Comparison of ENCODE assay signal across 16 cellular contexts in the genomic region with DNA sequence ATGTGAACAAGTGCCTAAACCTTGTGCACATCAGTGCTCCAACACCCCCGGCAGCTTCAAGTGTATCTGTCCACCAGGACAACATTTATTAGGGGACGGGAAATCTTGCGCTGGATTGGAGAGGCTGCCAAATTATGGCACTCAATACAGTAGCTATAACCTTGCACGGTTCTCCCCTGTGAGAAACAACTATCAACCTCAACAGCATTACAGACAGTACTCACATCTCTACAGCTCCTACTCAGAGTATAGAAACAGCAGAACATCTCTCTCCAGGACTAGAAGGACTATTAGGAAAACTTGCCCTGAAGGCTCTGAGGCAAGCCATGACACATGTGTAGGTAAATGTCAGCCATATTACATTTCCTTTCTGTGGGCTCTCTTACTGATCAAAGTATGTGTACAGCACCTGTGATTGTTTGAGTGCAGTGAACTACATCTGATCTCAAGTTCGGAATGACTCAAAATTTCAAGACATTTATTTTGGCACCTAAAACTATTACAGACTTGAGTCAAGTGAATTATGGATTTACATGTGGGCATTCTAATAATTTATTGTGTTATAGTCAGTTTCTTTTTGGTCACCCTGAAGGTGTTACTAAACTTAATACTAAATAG.
DNase-seq lines count a peak whose midpoint lies in the region; ATAC-seq and TF ChIP-seq lines count a peak whose summit lies in the region.
"Had no signal": no experiment of that assay in that cellular context is flagged by ENCODE, and none has a peak within 500 bp of the region (broad histone marks: within the 10 kb centered on the region; RNA-seq: fewer than 3 reads in every experiment).

No MANE protein-coding gene starts in this region.

- H3K4me1 Mint-ChIP-seq in stimulated activated memory B cell treated with anti-CD40 and anti-IgM and Interleukin-4, amounts not matched to agents 10 μg/mL and 1 μg/mL and 100 μg/mL, for 72 hours: peaks cover 26% of the 10 kb centered on the region
- H3K4me1 Mint-ChIP-seq in nephron progenitor cell: no peaks in the 10 kb centered on the region
- H3K4me1 Mint-ChIP-seq: activated T-helper 17 cell treated with anti-CD3 and anti-CD28 coated beads, Interleukin-2, amount 50 U/mL, for 72 hours had no signal

- peak overlapping the region; percentile 9 for H3K4me3 ChIP-seq in right cardiac atrium (ENCODE audit: low read length)
- no peak overlapping the region for H3K4me3 ChIP-seq in left ventricle myocardium inferior
- H3K4me3 ChIP-seq in adipocyte (ENCODE audit: low read length): no peak overlapping the region

- no peak overlapping the region for H3K4me3 Mint-ChIP-seq in stimulated activated memory B cell treated with anti-CD40 and anti-IgM and Interleukin-4, amounts not matched to agents 10 μg/mL and 1 μg/mL and 100 μg/mL, for 72 hours
- H3K4me3 Mint-ChIP-seq in nephron progenitor cell: no peak overlapping the region
- H3K4me3 Mint-ChIP-seq: activated CD4-positive, alpha-beta memory T cell treated with anti-CD3 and anti-CD28 coated beads for 36 hours; activated T-helper 17 cell treated with anti-CD3 and anti-CD28 coated beads, Interleukin-2, amount 50 U/mL, for 72 hours had no signal

- peaks cover 5% of the 10 kb centered on the region for H3K36me3 Mint-ChIP-seq in stimulated activated memory B cell treated with anti-CD40 and anti-IgM and Interleukin-4, amounts not matched to agents 10 μg/mL and 1 μg/mL and 100 μg/mL, for 72 hours
- peaks cover 41% of the 10 kb centered on the region for H3K36me3 Mint-ChIP-seq in nephron progenitor cell (ENCODE audit: low read depth)
- H3K36me3 Mint-ChIP-seq: activated CD4-positive, alpha-beta memory T cell treated with anti-CD3 and anti-CD28 coated beads for 36 hours had no signal

- H3K27me3 ChIP-seq in right cardiac atrium (ENCODE audit: control insufficient read depth, insufficient read depth) (no peaks in the 10 kb centered on the region), left ventricle myocardium inferior (ENCODE audit: low read depth) (no peaks in the 10 kb centered on the region), adipocyte (replicated peaks; ENCODE audit: control insufficient read depth, insufficient read depth, low read length) (no peaks in the 10 kb centered on the region)
- H3K27me3 ChIP-seq: spleen had no signal

- H3K4me1 ChIP-seq in right cardiac atrium (ENCODE audit: control insufficient read depth, insufficient read depth, low read length) (no peaks in the 10 kb centered on the region), left ventricle myocardium inferior (peaks cover under 1% of the 10 kb centered on the region), adipocyte (ENCODE audit: control insufficient read depth, insufficient read depth, low read length) (peaks cover 27% of the 10 kb centered on the region)

- peaks cover 3% of the 10 kb centered on the region for H3K9me3 Mint-ChIP-seq in stimulated activated memory B cell treated with anti-CD40 and anti-IgM and Interleukin-4, amounts not matched to agents 10 μg/mL and 1 μg/mL and 100 μg/mL, for 72 hours
- H3K9me3 Mint-ChIP-seq in nephron progenitor cell: no peaks in the 10 kb centered on the region
- H3K9me3 Mint-ChIP-seq: activated CD4-positive, alpha-beta memory T cell treated with anti-CD3 and anti-CD28 coated beads for 36 hours; activated T-helper 17 cell treated with anti-CD3 and anti-CD28 coated beads, Interleukin-2, amount 50 U/mL, for 72 hours had no signal

- WGBS in right cardiac atrium: 90% methylated on average over 5 of the region's 5 CpGs

- TF ChIP-seq CTCF in left ventricle myocardium inferior (IDR thresholded peaks at IDR 0.05; ENCODE audit: borderline replicate concordance) (no peak), nephron progenitor cell (IDR thresholded peaks at IDR 0.05) (no peak)

- peaks cover 22% of the 10 kb centered on the region for H3K27me3 Mint-ChIP-seq in stimulated activated memory B cell treated with anti-CD40 and anti-IgM and Interleukin-4, amounts not matched to agents 10 μg/mL and 1 μg/mL and 100 μg/mL, for 72 hours
- no peaks in the 10 kb centered on the region for H3K27me3 Mint-ChIP-seq in nephron progenitor cell (ENCODE audit: low read depth, poor library complexity)

- ATAC-seq in right cardiac atrium (no peak), HG03565 (IDR thresholded peaks at IDR 0.05; ENCODE audit: unreplicated experiment) (peak; percentile 68)
- ATAC-seq in stimulated activated memory B cell treated with anti-CD40 and anti-IgM and Interleukin-4, amounts not matched to agents 10 μg/mL and 1 μg/mL and 100 μg/mL, for 72 hours: no peak
- ATAC-seq: activated T-helper 17 cell treated with anti-CD3 and anti-CD28 coated beads, Interleukin-2, amount 50 U/mL, for 72 hours; Right ventricle myocardium inferior had no signal

- no peak overlapping the region for H3K9ac ChIP-seq in adipocyte (ENCODE audit: low read length)

- H3K36me3 ChIP-seq in left ventricle myocardium inferior: no peaks in the 10 kb centered on the region
- H3K36me3 ChIP-seq in adipocyte (ENCODE audit: control insufficient read depth, insufficient read depth, low read length, severe bottlenecking): no peaks in the 10 kb centered on the region
- H3K36me3 ChIP-seq: spleen had no signal

- H3K9me3 ChIP-seq in right cardiac atrium (ENCODE audit: control insufficient read depth, low read length) (no peaks in the 10 kb centered on the region), left ventricle myocardium inferior (replicated peaks) (no peaks in the 10 kb centered on the region), adipocyte (ENCODE audit: control insufficient read depth, low read length) (no peaks in the 10 kb centered on the region)
- H3K9me3 ChIP-seq: spleen had no signal

- H3K27ac ChIP-seq in right cardiac atrium (ENCODE audit: low read length) (no peak overlapping the region), left ventricle myocardium inferior (replicated peaks) (no peak overlapping the region)

- intact Hi-C loops in right cardiac atrium (cut with DNase I): no loop called here
- intact Hi-C loops in left ventricle myocardium inferior (cut with micrococcal nuclease): no loop called here

- no peak overlapping the region for H3K27ac Mint-ChIP-seq in stimulated activated memory B cell treated with anti-CD40 and anti-IgM and Interleukin-4, amounts not matched to agents 10 μg/mL and 1 μg/mL and 100 μg/mL, for 72 hours
- H3K27ac Mint-ChIP-seq in nephron progenitor cell: no peak overlapping the region
- H3K27ac Mint-ChIP-seq: activated CD4-positive, alpha-beta memory T cell treated with anti-CD3 and anti-CD28 coated beads for 36 hours; activated T-helper 17 cell treated with anti-CD3 and anti-CD28 coated beads, Interleukin-2, amount 50 U/mL, for 72 hours had no signal

- DNase-seq in right cardiac atrium (no peak), left ventricle myocardium inferior (no peak), adipocyte (ENCODE audit: low read depth) (peak; percentile 7), Ammon's horn (ENCODE audit: low spot score) (no peak), HuH-7.5 (ENCODE audit: low spot score) (no peak), nephron progenitor cell (no peak)
- DNase-seq: activated CD4-positive, alpha-beta memory T cell treated with anti-CD3 and anti-CD28 coated beads for 36 hours; aorta; dermis blood vessel endothelial cell; NCI-H1048; NCI-H446; spleen had no signal
